8 cellular contexts compared by ENCODE assay signal in genomic region chr19:12867120-12868099, GRCh38. TPM values are rescaled to one million over a fixed set of nuclear protein-coding genes. Genes with fewer than 3 reads are reported as not detected.
DNase-seq lines count a peak whose midpoint lies in the region; ATAC-seq and TF ChIP-seq lines count a peak whose summit lies in the region.

No MANE protein-coding gene starts in this region.

- peak; percentile 42 for DNase-seq in DMS114 treated with DMSO at 0.1 percent for 48 hours (lab: John Stamatoyannopoulos, UW; ENCODE audit: unreplicated experiment)
- peak; percentile 84 for DNase-seq in activated CD4-positive, alpha-beta T cell treated with anti-CD3 and anti-CD28 coated beads for 48 hours
- peak; percentile 25 for DNase-seq in effector CD4-positive, alpha-beta T cell
- peak; percentile 77 to 83 (median 80) for DNase-seq in mucosa of descending colon
- peak; percentile 32 for DNase-seq in stimulated activated naive CD4-positive, alpha-beta T cell treated with Interleukin-2 at 50 U/mL for 16 hours (lab: John Stamatoyannopoulos, UW)
- no peak for DNase-seq in NCI-H345 (lab: John Stamatoyannopoulos, UW)

- H3K4me3 ChIP-seq in mucosa of descending colon, result no peak overlapping the region

- peaks cover 6% of the 10 kb centered on the region for H3K4me1 ChIP-seq in mucosa of descending colon (ENCODE audit: low read depth)

- ATAC-seq in HG03139 (IDR thresholded peaks at IDR 0.05; ENCODE audit: unreplicated experiment) (peak; percentile 57), mucosa of descending colon (peak; percentile 86), GM18867 (IDR thresholded peaks at IDR 0.05; ENCODE audit: unreplicated experiment) (no peak)

- H3K9me3 ChIP-seq in mucosa of descending colon, result no peaks in the 10 kb centered on the region

- TF ChIP-seq CTCF in mucosa of descending colon (IDR thresholded peaks at IDR 0.05), result no peak

- no peaks in the 10 kb centered on the region for H3K36me3 ChIP-seq in mucosa of descending colon (ENCODE audit: low read depth)

- intact Hi-C loops in mucosa of descending colon (cut with DNase I, micrococcal nuclease), result no loop called here

RNA-seq across cellular contexts. Expression of gene DNASE2, which starts 13.8 kb away (rescaled TPM):
- 10 to 100 TPM; 22.8 to 31.8 (median 30.3) TPM for total RNA-seq in mucosa of descending colon

RNA-seq across cellular contexts. Expression of gene KLF1, which starts 19.6 kb away (rescaled TPM):
- not detected for total RNA-seq in mucosa of descending colon

RNA-seq across cellular contexts. Expression of gene GCDH, which starts 23.6 kb away (rescaled TPM):
- 10 to 100 TPM; 24.2 to 27.2 (median 24.7) TPM for total RNA-seq in mucosa of descending colon

RNA-seq across cellular contexts. Expression of gene MAST1, which starts 29.1 kb away (rescaled TPM):
- 1 to 10 TPM in 2 of 3 donors, under 1 TPM in 1; 0.69 to 4.1 (median 1.2) TPM for total RNA-seq in mucosa of descending colon

RNA-seq across cellular contexts. Expression of gene RTBDN, which starts 33.0 kb away (rescaled TPM):
- 1 to 10 TPM in 1 of 3 donors, under 1 TPM in 1, not detected in 1; 0.87 to 1.7 TPM for total RNA-seq in mucosa of descending colon
